1 cellular context compared by ENCODE assay signal in the genomic region with DNA sequence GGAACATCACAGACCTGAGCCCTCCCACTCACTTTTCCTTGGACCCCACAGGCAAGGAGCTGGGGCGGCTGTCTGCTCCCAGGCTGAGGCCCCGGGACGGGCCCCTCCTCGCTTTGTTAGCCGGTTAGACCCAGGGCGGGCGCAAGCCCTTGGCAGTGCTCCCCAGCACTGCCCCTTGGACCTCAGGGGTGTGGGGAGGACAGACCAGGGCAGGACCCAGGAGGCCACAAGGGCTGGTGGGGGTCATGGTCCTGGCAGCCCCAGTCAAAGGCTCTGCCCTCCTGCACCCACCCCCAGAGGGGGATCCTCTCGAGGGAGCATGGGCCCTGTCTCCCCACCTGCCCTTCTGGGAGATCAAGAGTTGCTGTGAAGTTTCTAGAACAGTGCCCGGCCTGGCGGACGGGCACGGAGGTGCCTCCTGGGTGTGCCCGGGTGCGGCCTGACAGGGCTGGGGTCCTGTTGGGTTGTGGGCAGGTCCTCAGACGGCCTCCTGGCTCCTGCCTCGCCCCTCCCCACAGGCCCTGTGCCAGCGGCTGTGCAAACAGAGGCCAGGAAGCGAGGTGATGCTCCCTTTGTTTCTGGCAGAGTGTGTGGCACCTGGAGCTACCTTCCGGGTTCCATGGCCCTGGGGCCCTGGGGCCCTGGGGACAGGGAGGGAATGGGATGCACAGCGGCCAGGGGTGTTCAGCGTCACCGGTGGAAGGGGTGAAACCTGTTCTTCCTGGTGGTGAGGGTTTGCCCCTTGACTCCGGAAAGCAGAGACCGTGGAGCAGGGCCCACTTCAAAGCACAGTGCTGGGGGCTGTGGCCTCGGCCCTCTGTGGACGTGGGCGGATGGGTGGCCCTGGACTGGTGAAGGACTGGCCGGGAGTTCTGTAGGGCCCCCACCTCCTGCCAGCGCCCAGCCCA.
TF ChIP-seq lines count a peak whose summit lies in the region.

No MANE protein-coding gene starts in this region.

TF ChIP-seq in HepG2, 621 proteins besides CTCF, POLR2A, EP300 and RAD21 (continued from another document and continues in another):
- TF ChIP-seq, protein P1, sequence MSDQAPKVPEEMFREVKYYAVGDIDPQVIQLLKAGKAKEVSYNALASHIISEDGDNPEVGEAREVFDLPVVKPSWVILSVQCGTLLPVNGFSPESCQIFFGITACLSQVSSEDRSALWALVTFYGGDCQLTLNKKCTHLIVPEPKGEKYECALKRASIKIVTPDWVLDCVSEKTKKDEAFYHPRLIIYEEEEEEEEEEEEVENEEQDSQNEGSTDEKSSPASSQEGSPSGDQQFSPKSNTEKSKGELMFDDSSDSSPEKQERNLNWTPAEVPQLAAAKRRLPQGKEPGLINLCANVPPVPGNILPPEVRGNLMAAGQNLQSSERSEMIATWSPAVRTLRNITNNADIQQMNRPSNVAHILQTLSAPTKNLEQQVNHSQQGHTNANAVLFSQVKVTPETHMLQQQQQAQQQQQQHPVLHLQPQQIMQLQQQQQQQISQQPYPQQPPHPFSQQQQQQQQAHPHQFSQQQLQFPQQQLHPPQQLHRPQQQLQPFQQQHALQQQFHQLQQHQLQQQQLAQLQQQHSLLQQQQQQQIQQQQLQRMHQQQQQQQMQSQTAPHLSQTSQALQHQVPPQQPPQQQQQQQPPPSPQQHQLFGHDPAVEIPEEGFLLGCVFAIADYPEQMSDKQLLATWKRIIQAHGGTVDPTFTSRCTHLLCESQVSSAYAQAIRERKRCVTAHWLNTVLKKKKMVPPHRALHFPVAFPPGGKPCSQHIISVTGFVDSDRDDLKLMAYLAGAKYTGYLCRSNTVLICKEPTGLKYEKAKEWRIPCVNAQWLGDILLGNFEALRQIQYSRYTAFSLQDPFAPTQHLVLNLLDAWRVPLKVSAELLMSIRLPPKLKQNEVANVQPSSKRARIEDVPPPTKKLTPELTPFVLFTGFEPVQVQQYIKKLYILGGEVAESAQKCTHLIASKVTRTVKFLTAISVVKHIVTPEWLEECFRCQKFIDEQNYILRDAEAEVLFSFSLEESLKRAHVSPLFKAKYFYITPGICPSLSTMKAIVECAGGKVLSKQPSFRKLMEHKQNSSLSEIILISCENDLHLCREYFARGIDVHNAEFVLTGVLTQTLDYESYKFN (CRISPR knock-in tag; conservative IDR thresholded peaks at IDR 0.05): peak; percentile 55; the same call in 1 of the 2 replicates
- TF ChIP-seq, protein P2, sequence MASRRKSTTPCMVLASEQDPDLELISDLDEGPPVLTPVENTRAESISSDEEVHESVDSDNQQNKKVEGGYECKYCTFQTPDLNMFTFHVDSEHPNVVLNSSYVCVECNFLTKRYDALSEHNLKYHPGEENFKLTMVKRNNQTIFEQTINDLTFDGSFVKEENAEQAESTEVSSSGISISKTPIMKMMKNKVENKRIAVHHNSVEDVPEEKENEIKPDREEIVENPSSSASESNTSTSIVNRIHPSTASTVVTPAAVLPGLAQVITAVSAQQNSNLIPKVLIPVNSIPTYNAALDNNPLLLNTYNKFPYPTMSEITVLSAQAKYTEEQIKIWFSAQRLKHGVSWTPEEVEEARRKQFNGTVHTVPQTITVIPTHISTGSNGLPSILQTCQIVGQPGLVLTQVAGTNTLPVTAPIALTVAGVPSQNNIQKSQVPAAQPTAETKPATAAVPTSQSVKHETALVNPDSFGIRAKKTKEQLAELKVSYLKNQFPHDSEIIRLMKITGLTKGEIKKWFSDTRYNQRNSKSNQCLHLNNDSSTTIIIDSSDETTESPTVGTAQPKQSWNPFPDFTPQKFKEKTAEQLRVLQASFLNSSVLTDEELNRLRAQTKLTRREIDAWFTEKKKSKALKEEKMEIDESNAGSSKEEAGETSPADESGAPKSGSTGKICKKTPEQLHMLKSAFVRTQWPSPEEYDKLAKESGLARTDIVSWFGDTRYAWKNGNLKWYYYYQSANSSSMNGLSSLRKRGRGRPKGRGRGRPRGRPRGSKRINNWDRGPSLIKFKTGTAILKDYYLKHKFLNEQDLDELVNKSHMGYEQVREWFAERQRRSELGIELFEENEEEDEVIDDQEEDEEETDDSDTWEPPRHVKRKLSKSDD (CRISPR knock-in tag; IDR thresholded peaks at IDR 0.05; ENCODE audit: low read depth): peak; percentile 61
- TF ChIP-seq MBNL3 (CRISPR knock-in tag; conservative IDR thresholded peaks at IDR 0.05) (no peak), ZNF205 (CRISPR knock-in tag; IDR thresholded peaks at IDR 0.05) (no peak), GTF3A (CRISPR knock-in tag; conservative IDR thresholded peaks at IDR 0.05) (no peak), ZFAT (CRISPR knock-in tag; conservative IDR thresholded peaks at IDR 0.05) (no peak), ZNF563 (CRISPR knock-in tag; IDR thresholded peaks at IDR 0.05) (peak; percentile 8; the same call in 1 of the 2 replicates), FOXO1 (CRISPR knock-in tag; IDR thresholded peaks at IDR 0.05) (no peak), HMG20B (CRISPR knock-in tag; conservative IDR thresholded peaks at IDR 0.05) (no peak), GATA4 (IDR thresholded peaks at IDR 0.05; ENCODE audit: borderline replicate concordance, low read depth) (0 out of 2 replicates have a peak, but pooled peaks have one; percentile 45), ZNF3 (CRISPR knock-in tag; IDR thresholded peaks at IDR 0.05) (no peak), TAF15 (IDR thresholded peaks at IDR 0.05; ENCODE audit: low read depth, low read length, poor library complexity, severe bottlenecking) (peak; percentile 86), RXRB (CRISPR knock-in tag; IDR thresholded peaks at IDR 0.05; ENCODE audit: borderline replicate concordance) (peak; percentile 59), U2AF2 (IDR thresholded peaks at IDR 0.05; ENCODE audit: low read depth, low read length) (no peak), HNRNPK (IDR thresholded peaks at IDR 0.05; ENCODE audit: low read depth, low read length, poor library complexity, severe bottlenecking) (no peak), RXRA (CRISPR knock-in tag; IDR thresholded peaks at IDR 0.05) (peak; percentile 86), SRSF1 (optimal IDR thresholded peaks at IDR 0.05; ENCODE audit: low read depth, low read length) (peak; percentile 60), ZNF619 (CRISPR knock-in tag; IDR thresholded peaks at IDR 0.05) (peak; percentile 22; the same call in 1 of the 2 replicates), ZNF614 (CRISPR knock-in tag; IDR thresholded peaks at IDR 0.05; ENCODE audit: borderline replicate concordance) (0 out of 2 replicates have a peak, but pooled peaks have one; percentile 16), ZNF160 (CRISPR knock-in tag; IDR thresholded peaks at IDR 0.05) (no peak), EEA1 (CRISPR knock-in tag; IDR thresholded peaks at IDR 0.05; ENCODE audit: borderline replicate concordance) (no peak), KLF9 (CRISPR knock-in tag; IDR thresholded peaks at IDR 0.05; ENCODE audit: low read depth) (no peak), REPIN1 (CRISPR knock-in tag; IDR thresholded peaks at IDR 0.05; ENCODE audit: borderline replicate concordance, low read depth) (no peak), IKZF4 (CRISPR knock-in tag; IDR thresholded peaks at IDR 0.05; ENCODE audit: borderline replicate concordance, low read depth, not compliant biosample characterization) (no peak), SIN3B (IDR thresholded peaks at IDR 0.05; ENCODE audit: low read length) (no peak), HDAC1 (CRISPR knock-in tag; IDR thresholded peaks at IDR 0.05) (peak; percentile 80), ZNF34 (CRISPR knock-in tag; IDR thresholded peaks at IDR 0.05; ENCODE audit: borderline replicate concordance) (no peak)
- TF ChIP-seq, protein P3, sequence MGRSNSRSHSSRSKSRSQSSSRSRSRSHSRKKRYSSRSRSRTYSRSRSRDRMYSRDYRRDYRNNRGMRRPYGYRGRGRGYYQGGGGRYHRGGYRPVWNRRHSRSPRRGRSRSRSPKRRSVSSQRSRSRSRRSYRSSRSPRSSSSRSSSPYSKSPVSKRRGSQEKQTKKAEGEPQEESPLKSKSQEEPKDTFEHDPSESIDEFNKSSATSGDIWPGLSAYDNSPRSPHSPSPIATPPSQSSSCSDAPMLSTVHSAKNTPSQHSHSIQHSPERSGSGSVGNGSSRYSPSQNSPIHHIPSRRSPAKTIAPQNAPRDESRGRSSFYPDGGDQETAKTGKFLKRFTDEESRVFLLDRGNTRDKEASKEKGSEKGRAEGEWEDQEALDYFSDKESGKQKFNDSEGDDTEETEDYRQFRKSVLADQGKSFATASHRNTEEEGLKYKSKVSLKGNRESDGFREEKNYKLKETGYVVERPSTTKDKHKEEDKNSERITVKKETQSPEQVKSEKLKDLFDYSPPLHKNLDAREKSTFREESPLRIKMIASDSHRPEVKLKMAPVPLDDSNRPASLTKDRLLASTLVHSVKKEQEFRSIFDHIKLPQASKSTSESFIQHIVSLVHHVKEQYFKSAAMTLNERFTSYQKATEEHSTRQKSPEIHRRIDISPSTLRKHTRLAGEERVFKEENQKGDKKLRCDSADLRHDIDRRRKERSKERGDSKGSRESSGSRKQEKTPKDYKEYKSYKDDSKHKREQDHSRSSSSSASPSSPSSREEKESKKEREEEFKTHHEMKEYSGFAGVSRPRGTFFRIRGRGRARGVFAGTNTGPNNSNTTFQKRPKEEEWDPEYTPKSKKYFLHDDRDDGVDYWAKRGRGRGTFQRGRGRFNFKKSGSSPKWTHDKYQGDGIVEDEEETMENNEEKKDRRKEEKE (IDR thresholded peaks at IDR 0.05): no peak
- TF ChIP-seq, protein P4, sequence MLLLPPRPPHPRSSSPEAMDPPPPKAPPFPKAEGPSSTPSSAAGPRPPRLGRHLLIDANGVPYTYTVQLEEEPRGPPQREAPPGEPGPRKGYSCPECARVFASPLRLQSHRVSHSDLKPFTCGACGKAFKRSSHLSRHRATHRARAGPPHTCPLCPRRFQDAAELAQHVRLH (CRISPR knock-in tag; IDR thresholded peaks at IDR 0.05; ENCODE audit: borderline replicate concordance, low read depth): peak; percentile 81; the same call in 1 of the 2 replicates
- TF ChIP-seq, protein P5, sequence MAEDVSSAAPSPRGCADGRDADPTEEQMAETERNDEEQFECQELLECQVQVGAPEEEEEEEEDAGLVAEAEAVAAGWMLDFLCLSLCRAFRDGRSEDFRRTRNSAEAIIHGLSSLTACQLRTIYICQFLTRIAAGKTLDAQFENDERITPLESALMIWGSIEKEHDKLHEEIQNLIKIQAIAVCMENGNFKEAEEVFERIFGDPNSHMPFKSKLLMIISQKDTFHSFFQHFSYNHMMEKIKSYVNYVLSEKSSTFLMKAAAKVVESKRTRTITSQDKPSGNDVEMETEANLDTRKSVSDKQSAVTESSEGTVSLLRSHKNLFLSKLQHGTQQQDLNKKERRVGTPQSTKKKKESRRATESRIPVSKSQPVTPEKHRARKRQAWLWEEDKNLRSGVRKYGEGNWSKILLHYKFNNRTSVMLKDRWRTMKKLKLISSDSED (CRISPR knock-in tag; IDR thresholded peaks at IDR 0.05): peak; percentile 26; the same call in 1 of the 2 replicates
- TF ChIP-seq, protein P6, sequence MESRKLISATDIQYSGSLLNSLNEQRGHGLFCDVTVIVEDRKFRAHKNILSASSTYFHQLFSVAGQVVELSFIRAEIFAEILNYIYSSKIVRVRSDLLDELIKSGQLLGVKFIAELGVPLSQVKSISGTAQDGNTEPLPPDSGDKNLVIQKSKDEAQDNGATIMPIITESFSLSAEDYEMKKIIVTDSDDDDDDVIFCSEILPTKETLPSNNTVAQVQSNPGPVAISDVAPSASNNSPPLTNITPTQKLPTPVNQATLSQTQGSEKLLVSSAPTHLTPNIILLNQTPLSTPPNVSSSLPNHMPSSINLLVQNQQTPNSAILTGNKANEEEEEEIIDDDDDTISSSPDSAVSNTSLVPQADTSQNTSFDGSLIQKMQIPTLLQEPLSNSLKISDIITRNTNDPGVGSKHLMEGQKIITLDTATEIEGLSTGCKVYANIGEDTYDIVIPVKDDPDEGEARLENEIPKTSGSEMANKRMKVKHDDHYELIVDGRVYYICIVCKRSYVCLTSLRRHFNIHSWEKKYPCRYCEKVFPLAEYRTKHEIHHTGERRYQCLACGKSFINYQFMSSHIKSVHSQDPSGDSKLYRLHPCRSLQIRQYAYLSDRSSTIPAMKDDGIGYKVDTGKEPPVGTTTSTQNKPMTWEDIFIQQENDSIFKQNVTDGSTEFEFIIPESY (CRISPR knock-in tag; IDR thresholded peaks at IDR 0.05): 0 out of 2 replicates have a peak, but pooled peaks have one; percentile 28
- TF ChIP-seq, protein P7, sequence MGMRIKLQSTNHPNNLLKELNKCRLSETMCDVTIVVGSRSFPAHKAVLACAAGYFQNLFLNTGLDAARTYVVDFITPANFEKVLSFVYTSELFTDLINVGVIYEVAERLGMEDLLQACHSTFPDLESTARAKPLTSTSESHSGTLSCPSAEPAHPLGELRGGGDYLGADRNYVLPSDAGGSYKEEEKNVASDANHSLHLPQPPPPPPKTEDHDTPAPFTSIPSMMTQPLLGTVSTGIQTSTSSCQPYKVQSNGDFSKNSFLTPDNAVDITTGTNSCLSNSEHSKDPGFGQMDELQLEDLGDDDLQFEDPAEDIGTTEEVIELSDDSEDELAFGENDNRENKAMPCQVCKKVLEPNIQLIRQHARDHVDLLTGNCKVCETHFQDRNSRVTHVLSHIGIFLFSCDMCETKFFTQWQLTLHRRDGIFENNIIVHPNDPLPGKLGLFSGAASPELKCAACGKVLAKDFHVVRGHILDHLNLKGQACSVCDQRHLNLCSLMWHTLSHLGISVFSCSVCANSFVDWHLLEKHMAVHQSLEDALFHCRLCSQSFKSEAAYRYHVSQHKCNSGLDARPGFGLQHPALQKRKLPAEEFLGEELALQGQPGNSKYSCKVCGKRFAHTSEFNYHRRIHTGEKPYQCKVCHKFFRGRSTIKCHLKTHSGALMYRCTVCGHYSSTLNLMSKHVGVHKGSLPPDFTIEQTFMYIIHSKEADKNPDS (CRISPR knock-in tag; IDR thresholded peaks at IDR 0.05): no peak; the same call in 1 of the 2 replicates
- TF ChIP-seq, protein P8, sequence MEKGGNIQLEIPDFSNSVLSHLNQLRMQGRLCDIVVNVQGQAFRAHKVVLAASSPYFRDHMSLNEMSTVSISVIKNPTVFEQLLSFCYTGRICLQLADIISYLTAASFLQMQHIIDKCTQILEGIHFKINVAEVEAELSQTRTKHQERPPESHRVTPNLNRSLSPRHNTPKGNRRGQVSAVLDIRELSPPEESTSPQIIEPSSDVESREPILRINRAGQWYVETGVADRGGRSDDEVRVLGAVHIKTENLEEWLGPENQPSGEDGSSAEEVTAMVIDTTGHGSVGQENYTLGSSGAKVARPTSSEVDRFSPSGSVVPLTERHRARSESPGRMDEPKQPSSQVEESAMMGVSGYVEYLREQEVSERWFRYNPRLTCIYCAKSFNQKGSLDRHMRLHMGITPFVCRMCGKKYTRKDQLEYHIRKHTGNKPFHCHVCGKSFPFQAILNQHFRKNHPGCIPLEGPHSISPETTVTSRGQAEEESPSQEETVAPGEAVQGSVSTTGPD (CRISPR knock-in tag; IDR thresholded peaks at IDR 0.05): peak; percentile 73
